Comparison of ENCODE assay signal across 11 cellular contexts in genomic region chr19:18762125-18763023, GRCh38. TPM values are rescaled to one million over a fixed set of nuclear protein-coding genes. Genes with fewer than 3 reads are reported as not detected.
DNase-seq lines count a peak whose midpoint lies in the region; ATAC-seq, FAIRE-seq and TF ChIP-seq lines count a peak whose summit lies in the region.
"Had no signal": no experiment of that assay in that cellular context is flagged by ENCODE, and none has a peak within 500 bp of the region (broad histone marks: within the 10 kb centered on the region; RNA-seq: fewer than 3 reads in every experiment).

No MANE protein-coding gene starts in this region.

- intact Hi-C loops in spleen (cut with DNase I; ENCODE audit: low total_unique reads), result no loop called here

- peaks cover 0 to 5% (median 0%) of the 10 kb centered on the region in 6 donors for H3K36me3 ChIP-seq in spleen

- no peaks in the 10 kb centered on the region for H3K27me3 ChIP-seq in spleen (replicated peaks in 1 of 7)

- H3K9me3 ChIP-seq in spleen, result no peaks in the 10 kb centered on the region

- no peaks in the 10 kb centered on the region for H3K9me3 Mint-ChIP-seq in endothelial cell (ENCODE audit: unreplicated experiment)
- H3K9me3 Mint-ChIP-seq: activated naive CD4-positive, alpha-beta T cell treated with anti-CD3 and anti-CD28 coated beads, Interleukin-2, amount 10 ng/mL, durations not matched to agents 7 days and 5 days had no signal

- FAIRE-seq in H54 (lab: Jason Lieb, UNC), result no peak

- WGBS in spleen, 5 donors, result 52 to 73% (median 60%) methylated on average over 27 to 35 of the region's 35 CpGs

- H3K36me3 Mint-ChIP-seq in endothelial cell (ENCODE audit: low read depth, unreplicated experiment), result no peaks in the 10 kb centered on the region
- H3K36me3 Mint-ChIP-seq: activated naive CD4-positive, alpha-beta T cell treated with anti-CD3 and anti-CD28 coated beads, Interleukin-2, amount 10 ng/mL, durations not matched to agents 7 days and 5 days had no signal

- H3K27ac Mint-ChIP-seq in endothelial cell (ENCODE audit: unreplicated experiment), result peak overlapping the region; percentile 57
- H3K27ac Mint-ChIP-seq: activated naive CD4-positive, alpha-beta T cell treated with anti-CD3 and anti-CD28 coated beads, Interleukin-2, amount 10 ng/mL, durations not matched to agents 7 days and 5 days had no signal

- H3K27me3 Mint-ChIP-seq in endothelial cell (ENCODE audit: unreplicated experiment), result peaks cover 12% of the 10 kb centered on the region
- H3K27me3 Mint-ChIP-seq: activated naive CD4-positive, alpha-beta T cell treated with anti-CD3 and anti-CD28 coated beads, Interleukin-2, amount 10 ng/mL, durations not matched to agents 7 days and 5 days had no signal

- no peak for TF ChIP-seq POLR2A in H54 (IDR thresholded peaks at IDR 0.05; ENCODE audit: low read depth, low read length)
- no peak for TF ChIP-seq POLR2A in spleen (IDR thresholded peaks at IDR 0.05)

- no peak for ATAC-seq in HG03139 (IDR thresholded peaks at IDR 0.05; ENCODE audit: unreplicated experiment)

- TF ChIP-seq CTCF in endothelial cell (IDR thresholded peaks at IDR 0.05; ENCODE audit: unreplicated experiment), result no peak
- no peak for TF ChIP-seq CTCF in spleen (IDR thresholded peaks at IDR 0.05 in 8 of 11, conservative IDR thresholded peaks at IDR 0.05 in 3 of 11)

- peak; percentile 92 for DNase-seq in COLO668 (lab: John Stamatoyannopoulos, UW; ENCODE audit: unreplicated experiment)
- peak; percentile 97 for DNase-seq in NCI-H2196 (lab: John Stamatoyannopoulos, UW; ENCODE audit: unreplicated experiment)
- no peak for DNase-seq in endothelial cell (ENCODE audit: low spot score)
- DNase-seq in mucosa of gallbladder (ENCODE audit: low spot score), result peak; percentile 90
- DNase-seq in mesenteric fat pad (ENCODE audit: low spot score), result no peak
- DNase-seq in H54 (ENCODE audit: insufficient read length, low spot score), result no peak
- no peak for DNase-seq in spleen
- DNase-seq: activated naive CD4-positive, alpha-beta T cell treated with anti-CD3 and anti-CD28 coated beads, Interleukin-2, amount 10 ng/mL, durations not matched to agents 7 days and 5 days; stimulated activated CD4-positive, alpha-beta T cell treated with anti-CD3 and anti-CD28 coated beads, Interleukin-15, amount 100 ng/mL, for 24 hours had no signal

- H3K27ac ChIP-seq in spleen, result no peak overlapping the region
- H3K27ac ChIP-seq: HL-60 had no signal

- peaks cover 0 to 12% (median 6%) of the 10 kb centered on the region in 6 donors for H3K4me1 ChIP-seq in spleen

- H3K4me3 Mint-ChIP-seq in endothelial cell (ENCODE audit: unreplicated experiment), result no peak overlapping the region
- H3K4me3 Mint-ChIP-seq: activated naive CD4-positive, alpha-beta T cell treated with anti-CD3 and anti-CD28 coated beads, Interleukin-2, amount 10 ng/mL, durations not matched to agents 7 days and 5 days had no signal

- H3K4me1 Mint-ChIP-seq in endothelial cell (ENCODE audit: unreplicated experiment), result no peaks in the 10 kb centered on the region
- H3K4me1 Mint-ChIP-seq: activated naive CD4-positive, alpha-beta T cell treated with anti-CD3 and anti-CD28 coated beads, Interleukin-2, amount 10 ng/mL, durations not matched to agents 7 days and 5 days had no signal

- H3K4me3 ChIP-seq in spleen, result no peak overlapping the region

RNA-seq across cellular contexts. Expression of gene COMP, which starts 28.7 kb away (rescaled TPM):
- not detected for total RNA-seq in endothelial cell (ENCODE audit: unreplicated experiment)
- 2.0 TPM for total RNA-seq in mucosa of gallbladder
- 21.2 TPM for total RNA-seq in mesenteric fat pad
- total RNA-seq in spleen, result not detected
- polyA plus RNA-seq in spleen, result 1 to 10 TPM in 1 of 3 donors, under 1 TPM in 2; 0.04 to 1.0 (median 0.13) TPM

Comparison
In these comparisons a context has a peak if more than half of its experiments do, and no peak if none do; other contexts are left out.
1. DNase-seq: peak in COLO668 (single experiment), NCI-H2196 (single experiment) and mucosa of gallbladder (single experiment); none in endothelial cell (single experiment), mesenteric fat pad (single experiment), H54 (single experiment) and spleen (single experiment).